8 cellular contexts compared by ENCODE assay signal in genomic region chr20:9068232-9068781, GRCh38. TPM values are rescaled to one million over a fixed set of nuclear protein-coding genes. Genes with fewer than 3 reads are reported as not detected.
DNase-seq lines count a peak whose midpoint lies in the region; ATAC-seq, FAIRE-seq and TF ChIP-seq lines count a peak whose summit lies in the region.

No MANE protein-coding gene starts in this region.

- H3K27ac ChIP-seq in HepG2 (ENCODE audit: extremely low read length, insufficient read depth, low read length) (no peak overlapping the region), upper lobe of right lung (peak overlapping the region; percentile 75)

- WGBS in HepG2 (ENCODE audit: low lambda C conversion rate) = 9% methylated on average over 24 of the region's 54 CpGs

- in situ Hi-C loops in HepG2 (cut with HindIII; ENCODE audit: extremely low pct_ligation_motif_present, low pct_unique_long_range_greater_than_20kb) = no loop called here

- ATAC-seq in HepG2 (peak; percentile 78), upper lobe of right lung (peak; percentile 54), HG03565 (IDR thresholded peaks at IDR 0.05; ENCODE audit: unreplicated experiment) (no peak)

- no peak for TF ChIP-seq RAD21 in HepG2 (CRISPR knock-in tag; IDR thresholded peaks at IDR 0.05)

- H3K36me3 Mint-ChIP-seq in Caco-2 (ENCODE audit: insufficient read depth, unreplicated experiment) = peaks cover 6% of the 10 kb centered on the region

- BruUV-seq in Caco-2 (replicated peaks; lab: Mats Ljungman, UMichigan) = no TSS peak
- BruUV-seq in HepG2 (replicated peaks; lab: Mats Ljungman, UMichigan) = no TSS peak

- intact Hi-C loops in Caco-2 (cut with micrococcal nuclease; ENCODE audit: unreplicated experiment) = no loop called here
- intact Hi-C loops in HepG2 (cut with micrococcal nuclease; ENCODE audit: unreplicated experiment) = no loop called here
- intact Hi-C loops in upper lobe of right lung (cut with DNase I) = no loop called here

- H3K9me3 ChIP-seq in Caco-2 (no peaks in the 10 kb centered on the region), HepG2 (ENCODE audit: low read length) (no peaks in the 10 kb centered on the region), upper lobe of right lung (no peaks in the 10 kb centered on the region)

- H3K36me3 ChIP-seq in Caco-2 (ENCODE audit: control insufficient read depth, insufficient read depth, low read length) = no peaks in the 10 kb centered on the region
- H3K36me3 ChIP-seq in HepG2 (replicated peaks in 1 of 2; ENCODE audit: control insufficient read depth in 1 of 2, insufficient read depth in 2 of 2, low read length in 2 of 2) = no peaks in the 10 kb centered on the region
- H3K36me3 ChIP-seq in upper lobe of right lung = no peaks in the 10 kb centered on the region

- H3K4me1 ChIP-seq in Caco-2 (peaks cover 19% of the 10 kb centered on the region), HepG2 (ENCODE audit: insufficient read depth, low read length) (0 out of 2 replicates have a peak, but pooled peaks cover 12% of the 10 kb centered on the region), upper lobe of right lung (no peaks in the 10 kb centered on the region)

- TF ChIP-seq CTCF in Caco-2 (IDR thresholded peaks at IDR 0.05; ENCODE audit: insufficient read depth in 1 of 2, low read depth in 1 of 2, low read length in 1 of 2, severe bottlenecking in 1 of 2, unreplicated experiment in 1 of 2) (no peak), choroid plexus epithelial cell (conservative IDR thresholded peaks at IDR 0.05; ENCODE audit: low read depth, low read length) (no peak), HepG2 (CRISPR knock-in tag; IDR thresholded peaks at IDR 0.05) (no peak), upper lobe of right lung (IDR thresholded peaks at IDR 0.05) (no peak)

- H3K9me3 Mint-ChIP-seq in Caco-2 (ENCODE audit: unreplicated experiment) = peaks cover 6% of the 10 kb centered on the region

- DNase-seq in Caco-2 (peak; percentile 57 to 65), NCI-H1930 (lab: John Stamatoyannopoulos, UW) (peak; percentile 64 to 68), choroid plexus epithelial cell (ENCODE audit: low read depth) (no peak), HepG2 (ENCODE audit: low spot score) (no peak), upper lobe of right lung (peak; percentile 64), NCI-H1048 (lab: John Stamatoyannopoulos, UW) (no peak), activated T-cell treated with anti-CD3 and anti-CD28 coated beads for 4 hours (no peak)

- no peak for TF ChIP-seq POLR2A in HepG2 (IDR thresholded peaks at IDR 0.05; ENCODE audit: insufficient read depth in 1 of 2, low read depth in 2 of 2, low read length in 2 of 2)

- POLR2A ChIA-PET in Caco-2 (lab: Charles Lee) = no interaction called here
- POLR2A ChIA-PET in HepG2 (lab: Yijun Ruan, JAX) = no interaction called here

- no peak overlapping the region for H3K9ac ChIP-seq in HepG2 (ENCODE audit: insufficient read depth, low read depth, low read length)

- peaks cover 8% of the 10 kb centered on the region for H3K27me3 Mint-ChIP-seq in Caco-2 (ENCODE audit: insufficient read depth, unreplicated experiment)

- peaks cover 13% of the 10 kb centered on the region for H3K4me1 Mint-ChIP-seq in Caco-2 (ENCODE audit: low read depth, unreplicated experiment)

- H3K27me3 ChIP-seq in Caco-2 (replicated peaks; ENCODE audit: control insufficient read depth, insufficient read depth, low read length) = no peaks in the 10 kb centered on the region
- peaks cover 9 to 40% of the 10 kb centered on the region in 2 experiments; a peak in 4 of 5 replicates for H3K27me3 ChIP-seq in HepG2 (ENCODE audit: control insufficient read depth in 1 of 2, insufficient read depth in 2 of 2, low read length in 2 of 2)
- peaks cover 18% of the 10 kb centered on the region for H3K27me3 ChIP-seq in upper lobe of right lung

- H3K4me2 ChIP-seq in HepG2 (ENCODE audit: low read depth, low read length) = peak overlapping the region; percentile 60

- no peaks in the 10 kb centered on the region for H4K20me1 ChIP-seq in HepG2 (ENCODE audit: insufficient read depth, low read length)

- H3K27ac Mint-ChIP-seq in Caco-2 (ENCODE audit: unreplicated experiment) = no peak overlapping the region

- peak overlapping the region; percentile 70 for H3K4me3 ChIP-seq in Caco-2 (ENCODE audit: low read depth, low read length)
- peak overlapping the region; percentile 71 for H3K4me3 ChIP-seq in choroid plexus epithelial cell (ENCODE audit: low read depth, low read length)
- peak overlapping the region; percentile 21 to 67 (median 32); a peak in 4 of 6 replicates for H3K4me3 ChIP-seq in HepG2 (replicated peaks in 1 of 3; ENCODE audit: insufficient read depth in 1 of 3, low read depth in 2 of 3, low read length in 3 of 3)
- peak overlapping the region; percentile 56 for H3K4me3 ChIP-seq in upper lobe of right lung

- TF ChIP-seq EP300 in HepG2 (IDR thresholded peaks at IDR 0.05; ENCODE audit: low read depth in 2 of 2, low read length in 2 of 2) = no peak
- no peak for TF ChIP-seq EP300 in HepG2 (CRISPR knock-in tag; IDR thresholded peaks at IDR 0.05; ENCODE audit: borderline replicate concordance)

- H3K4me3 Mint-ChIP-seq in Caco-2 (ENCODE audit: unreplicated experiment) = peak overlapping the region; percentile 96

- H3K79me2 ChIP-seq in HepG2 (ENCODE audit: insufficient read depth, low read length) = no peaks in the 10 kb centered on the region

- no peak overlapping the region for H2AFZ ChIP-seq in HepG2 (ENCODE audit: low read length)

- no peak for FAIRE-seq in HepG2 (lab: Jason Lieb, UNC)

- CTCF ChIA-PET in Caco-2 (lab: Charles Lee) = no interaction called here
- CTCF ChIA-PET in HepG2 (lab: Yijun Ruan, JAX; ENCODE audit: low intra/inter-chr PET ratio, low total read pairs) = no interaction called here

TF ChIP-seq in HepG2, 621 proteins besides CTCF, POLR2A, EP300 and RAD21 (continues in another document):
- TF ChIP-seq PAWR (CRISPR knock-in tag; IDR thresholded peaks at IDR 0.05; ENCODE audit: borderline replicate concordance) (no peak), PHF21A (CRISPR knock-in tag; IDR thresholded peaks at IDR 0.05) (no peak), ZFP91 (CRISPR knock-in tag; IDR thresholded peaks at IDR 0.05; ENCODE audit: borderline replicate concordance) (0 out of 2 replicates have a peak, but pooled peaks have one; percentile 7), ZNF431 (CRISPR knock-in tag; IDR thresholded peaks at IDR 0.05; ENCODE audit: borderline replicate concordance, low read depth) (no peak), ZBTB14 (CRISPR knock-in tag; IDR thresholded peaks at IDR 0.05) (no peak), PHF8 (CRISPR knock-in tag; IDR thresholded peaks at IDR 0.05) (0 out of 2 replicates have a peak, but pooled peaks have one; percentile 8)

RNA-seq across cellular contexts. Expression of gene PLCB4, which starts 0.6 kb away (rescaled TPM):
- total RNA-seq in Caco-2 (2022) = 3.0 and 3.1 TPM in 2 replicates
- total RNA-seq in HepG2 (2016; rRNA removed; fragmentation: Illumina TruSeq; extraction: Trizol) = not detected in 2 replicates
- not detected in 2 replicates for total RNA-seq in HepG2 (2016; cell fraction: cytosol; rRNA removed; fragmentation: Illumina TruSeq; extraction: Trizol; ENCODE audit: low read depth)
- total RNA-seq in HepG2 (2016; cell fraction: insoluble cytoplasmic fraction; rRNA removed; fragmentation: Illumina TruSeq; extraction: Trizol) = 0.09 TPM in 1 of 2 replicates, not detected in the other
- total RNA-seq in HepG2 (2016; cell fraction: membrane; rRNA removed; fragmentation: Illumina TruSeq; extraction: Trizol) = not detected in 2 replicates
- not detected in 2 replicates for total RNA-seq in HepG2 (2016; cell fraction: nucleus; rRNA removed; fragmentation: Illumina TruSeq; extraction: Trizol)
- polyA plus RNA-seq in HepG2 (2011; rRNA removed) = 0.01 and 0.03 TPM in 2 replicates
- polyA plus RNA-seq in HepG2 (2011; cell fraction: cytosol; rRNA removed) = 0.01 TPM in 1 of 2 replicates, not detected in the other
- 0.02 TPM in 1 of 2 replicates, not detected in the other for polyA plus RNA-seq in HepG2 (2011; cell fraction: nucleus; rRNA removed)
- polyA plus RNA-seq in HepG2 (2012) = not detected in 2 replicates
- not detected in 2 replicates for polyA plus RNA-seq in HepG2 (2016; cell fraction: cytosol; fragmentation: Illumina TruSeq; extraction: Trizol; ENCODE audit: low read depth)
- polyA plus RNA-seq in HepG2 (2016; cell fraction: insoluble cytoplasmic fraction; fragmentation: Illumina TruSeq; extraction: Trizol; ENCODE audit: low read depth) = not detected in 2 replicates
- not detected in 2 replicates for polyA plus RNA-seq in HepG2 (2016; cell fraction: membrane; fragmentation: Illumina TruSeq; extraction: Trizol; ENCODE audit: low read depth)
- 0.11 TPM in 1 of 2 replicates, not detected in the other for polyA plus RNA-seq in HepG2 (2016; cell fraction: nucleus; fragmentation: Illumina TruSeq; extraction: Trizol; ENCODE audit: insufficient read depth, low read depth)
- polyA minus RNA-seq in HepG2 (2011; rRNA and poly(A)+ RNA removed; ENCODE audit: low replicate concordance) = 0.40 TPM in 1 of 2 replicates, not detected in the other
- not detected in 2 replicates for polyA minus RNA-seq in HepG2 (2011; cell fraction: cytosol; rRNA and poly(A)+ RNA removed)
- not detected in 2 replicates for polyA minus RNA-seq in HepG2 (2011; cell fraction: nucleus; rRNA and poly(A)+ RNA removed)
- total RNA-seq in upper lobe of right lung = 7.9 TPM

Comparison
In these comparisons a context has a peak if more than half of its experiments do, and no peak if none do; other contexts are left out.
1. DNase-seq: peak in Caco-2 (2 of 2), NCI-H1930 (2 of 2) and upper lobe of right lung (single experiment); none in choroid plexus epithelial cell (single experiment), HepG2 (single experiment), NCI-H1048 (single experiment) and activated T-cell treated with anti-CD3 and anti-CD28 coated beads for 4 hours (single experiment).
2. Peak in every context shown above with its lines, with median percentiles within 50 percentile points of each other: H3K4me3 ChIP-seq.